ENCODE assay signal across 8 cellular contexts in the genomic region with DNA sequence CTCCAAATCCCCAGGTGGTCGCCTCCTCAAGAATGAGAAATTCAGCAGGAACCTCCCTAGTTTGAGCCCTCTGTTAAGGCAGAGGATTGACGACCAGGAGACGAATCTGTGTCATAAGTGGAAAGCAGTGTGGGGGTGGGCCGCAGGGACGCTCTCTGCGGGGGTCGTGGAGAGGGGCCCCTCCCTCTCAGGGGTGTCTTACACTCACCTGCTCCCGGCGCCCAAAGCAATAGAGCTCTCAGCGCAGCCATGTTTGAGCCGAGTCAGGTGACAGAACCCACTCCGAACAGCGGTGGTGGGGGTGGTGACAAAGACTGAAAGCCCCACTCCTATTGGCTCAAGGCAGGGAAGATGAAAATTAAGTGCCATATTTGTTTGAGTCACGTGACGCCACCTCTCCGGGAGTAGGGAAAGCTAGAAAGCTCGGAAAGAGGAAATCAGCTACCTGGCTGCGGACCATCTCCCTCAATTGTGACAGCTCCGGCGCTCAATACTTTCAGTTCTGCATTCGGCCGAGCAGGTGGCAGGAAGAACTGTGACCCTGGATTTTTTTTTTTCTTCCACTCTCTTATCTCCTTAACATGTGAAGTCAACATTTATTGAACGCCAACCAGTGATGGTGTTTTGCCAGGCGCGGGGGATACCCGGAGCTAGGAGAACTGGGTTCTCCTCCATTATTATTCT. TPM values are rescaled to one million over a fixed set of nuclear protein-coding genes. Genes with fewer than 3 reads are reported as not detected.
DNase-seq lines count a peak whose midpoint lies in the region; ATAC-seq, FAIRE-seq and TF ChIP-seq lines count a peak whose summit lies in the region.

A gene (minus strand): TSS at position 265 of the 684 bp plus-strand sequence. CDS start 627 bp downstream, outside the sequence.

- H3K36me3 ChIP-seq in H1 (ENCODE audit: control insufficient read depth in 2 of 4, insufficient read depth in 4 of 4, low read length in 3 of 4) = peaks cover 0 to 11% (median 1%) of the 10 kb centered on the region in 4 experiments; a peak in 4 of 8 replicates

- ATAC-seq in memory B cell (ENCODE audit: low read depth) = peak; percentile 82

- H3K4me3 ChIP-seq in H1 (ENCODE audit: extremely low read depth in 1 of 4, insufficient read depth in 2 of 4, low read depth in 3 of 4, low read length in 4 of 4) = peak within 1 kb of the TSS; percentile 80 to 90 (median 88)

- H4K91ac ChIP-seq in H1 (replicated peaks; ENCODE audit: insufficient read length, low read length) = no peak within 1 kb of the TSS

- H3K56ac ChIP-seq in H1 (replicated peaks; ENCODE audit: insufficient read length, low read depth, low read length) = no peak within 1 kb of the TSS

- H3K23ac ChIP-seq in H1 (ENCODE audit: insufficient read length) = no peak within 1 kb of the TSS

- H2BK12ac ChIP-seq in H1 (ENCODE audit: low read depth, low read length) = no peak within 1 kb of the TSS; the same call in 1 of the 2 replicates

- TF ChIP-seq CTCF in GM20000 (IDR thresholded peaks at IDR 0.05; ENCODE audit: extremely low read depth, missing control alignments) (no peak), H1 (IDR thresholded peaks at IDR 0.05; ENCODE audit: control extremely low read depth in 1 of 3, insufficient read depth in 1 of 3, low read depth in 1 of 3, low read length in 3 of 3) (no peak)

- no peak within 1 kb of the TSS for H2AK5ac ChIP-seq in H1 (ENCODE audit: low read depth, low read length)

- no peak within 1 kb of the TSS for H3K14ac ChIP-seq in H1 (ENCODE audit: insufficient read length)

- WGBS in H1 (ENCODE audit: extremely low coverage in 1 of 2, insufficient coverage in 1 of 2, insufficient read length in 1 of 2, insufficient replicate concordance in 2 of 2, low coverage in 1 of 2, low lambda C conversion rate in 2 of 2, missing lambda C conversion rate in 1 of 2), 2 experiments = 2% methylated on average over 26 of the region's 26 CpGs; no CpG with 5 or more reads in 1 of the 2 experiments

- H3K4me1 Mint-ChIP-seq in memory B cell = peaks cover 23% of the 10 kb centered on the region

- H3K79me2 ChIP-seq in H1 (ENCODE audit: control insufficient read depth in 1 of 2, insufficient read depth in 2 of 2, low read length in 2 of 2) = peaks cover 0 to 26% of the 10 kb centered on the region in 2 experiments; a peak in 3 of 4 replicates

- FAIRE-seq in H1 (lab: Jason Lieb, UNC) = peak; percentile 93

- no peak within 1 kb of the TSS for H2BK15ac ChIP-seq in H1 (ENCODE audit: low read length)

- no peaks in the 10 kb centered on the region for H3K27me3 Mint-ChIP-seq in memory B cell

- no peak for TF ChIP-seq RAD21 in H1 (IDR thresholded peaks at IDR 0.05 in 1 of 2, conservative IDR thresholded peaks at IDR 0.05 in 1 of 2; ENCODE audit: low read depth in 2 of 2, low read length in 2 of 2)

- peak within 1 kb of the TSS; percentile 87 for H3K27ac Mint-ChIP-seq in memory B cell

- peak within 1 kb of the TSS; percentile 85 to 96 for H3K4me2 ChIP-seq in H1 (ENCODE audit: insufficient read depth in 1 of 2, low read depth in 2 of 2, low read length in 2 of 2)

- H3K4me1 ChIP-seq in H1 (replicated peaks in 1 of 4; ENCODE audit: control insufficient read depth in 3 of 4, insufficient read depth in 4 of 4, low read length in 3 of 4) = peaks cover 0 to 15% (median 3%) of the 10 kb centered on the region in 4 experiments; a peak in 6 of 7 replicates

- H2BK20ac ChIP-seq in H1 (ENCODE audit: low read length) = no peak within 1 kb of the TSS

- peak within 1 kb of the TSS; percentile 84 for H3K4me3 Mint-ChIP-seq in memory B cell

- H3K4ac ChIP-seq in H1 (replicated peaks; ENCODE audit: insufficient read length, low read depth, low read length) = no peak within 1 kb of the TSS

- no peak for TF ChIP-seq EP300 in H1 (IDR thresholded peaks at IDR 0.05; ENCODE audit: borderline replicate concordance in 1 of 2, low read depth in 2 of 2, low read length in 2 of 2)

- H3K23me2 ChIP-seq in H1 (ENCODE audit: low read depth, low read length) = peaks cover 7% of the 10 kb centered on the region; the same call in 1 of the 2 replicates

- no peaks in the 10 kb centered on the region for H3K9me3 ChIP-seq in H1 (ENCODE audit: insufficient read depth in 2 of 2, low read depth in 1 of 2, low read length in 1 of 2)

- H3K36me3 Mint-ChIP-seq in memory B cell = peaks cover 4% of the 10 kb centered on the region

- peak within 1 kb of the TSS; percentile 72; the same call in 1 of the 2 replicates for H3K18ac ChIP-seq in H1 (ENCODE audit: extremely low read depth, low read length)

- no peaks in the 10 kb centered on the region for H3K27me3 ChIP-seq in H1 (replicated peaks in 1 of 4; ENCODE audit: control insufficient read depth in 3 of 4, extremely low read depth in 1 of 4, insufficient read depth in 3 of 4, low read length in 3 of 4)

- peak within 1 kb of the TSS; percentile 97; the same call in 1 of the 2 replicates for H4K8ac ChIP-seq in H1 (ENCODE audit: extremely low read depth, insufficient read depth, low read length)

- peak; percentile 72 for DNase-seq in CMK (ENCODE audit: low read depth)
- DNase-seq in GM20000 (ENCODE audit: low spot score) = peak; percentile 87
- peak; percentile 84 for DNase-seq in HT-29 (ENCODE audit: low spot score)
- peak; percentile 96 for DNase-seq in NOMO-1 (lab: John Stamatoyannopoulos, UW; ENCODE audit: unreplicated experiment in 2 of 2)
- DNase-seq in H1 (ENCODE audit: low read depth in 1 of 2, low spot score in 2 of 2) = peak; percentile 86 to 90
- DNase-seq in memory B cell (ENCODE audit: low spot score in 2 of 2) = peak; percentile 71 to 82
- peak; percentile 74 for DNase-seq in stimulated activated CD8-positive, alpha-beta memory T cell treated with anti-CD3 and anti-CD28 coated beads, Interleukin-12 subunit alpha, Interleukin-12 subunit beta, amount 100 ng/mL, for 24 hours (ENCODE audit: extremely low read depth)

- TF ChIP-seq POLR2A in H1 (IDR thresholded peaks at IDR 0.05; ENCODE audit: control extremely low read depth in 1 of 2, low read depth in 2 of 2, low read length in 2 of 2) = peak; percentile 44 to 72; a peak in 2 of 3 replicates

- peak within 1 kb of the TSS; percentile 60; the same call in 1 of the 2 replicates for H2BK5ac ChIP-seq in H1 (ENCODE audit: low read depth, low read length)

- POLR2A ChIA-PET in activated CD8-positive, alpha-beta memory T cell treated with anti-CD3 and anti-CD28 coated beads for 36 hours (lab: Charles Lee) = no interaction called here
- POLR2A ChIA-PET in H1 (lab: Charles Lee; ENCODE audit: partially characterized antibody) = interaction anchor here (0.6 to 1.1 kb wide), 7 partner anchors 9 to 431 kb away, joined by 3 to 7 read pairs (median 4); a partner anchor contains a TSS

- peak within 1 kb of the TSS; percentile 66 for H4K5ac ChIP-seq in H1 (ENCODE audit: insufficient read length, low read depth, low read length)

- H3K27ac ChIP-seq in H1 (ENCODE audit: low read depth, low read length) = peak within 1 kb of the TSS; percentile 78

- H2BK120ac ChIP-seq in H1 (replicated peaks; ENCODE audit: low read depth, low read length) = no peak within 1 kb of the TSS

- no peaks in the 10 kb centered on the region for H3K79me1 ChIP-seq in H1 (ENCODE audit: low read depth, low read length)

- no peaks in the 10 kb centered on the region for H4K20me1 ChIP-seq in H1 (replicated peaks in 1 of 2; ENCODE audit: control insufficient read depth in 1 of 2, insufficient read depth in 2 of 2, low read length in 2 of 2)

- CTCF ChIA-PET in activated CD8-positive, alpha-beta memory T cell treated with anti-CD3 and anti-CD28 coated beads for 36 hours (lab: Charles Lee) = interaction anchor here (0.8 to 1.3 kb wide), 2 partner anchors 10 to 998 kb away, joined by 3 to 4 read pairs; no protein-coding TSS in a partner anchor
- CTCF ChIA-PET in H1 (lab: Charles Lee; ENCODE audit: partially characterized antibody) = interaction anchor here (0.6 kb wide), 1 partner anchor 1313 kb away, joined by 3 read pairs; no protein-coding TSS in a partner anchor

- H3K9me3 Mint-ChIP-seq in memory B cell = no peaks in the 10 kb centered on the region

- peak within 1 kb of the TSS in 3 of 4 experiments; percentile 80 to 94 (median 83); a peak in 6 of 7 replicates for H3K9ac ChIP-seq in H1 (replicated peaks in 1 of 4; ENCODE audit: extremely low read depth in 1 of 4, low read depth in 3 of 4, low read length in 3 of 4)

- H2AFZ ChIP-seq in H1 (ENCODE audit: low read length) = peak within 1 kb of the TSS; percentile 87

TF ChIP-seq in H1, 55 proteins besides CTCF, POLR2A, EP300 and RAD21 (continues in another document):
- peak; percentile 61 for TF ChIP-seq CTBP2 (IDR thresholded peaks at IDR 0.05; ENCODE audit: borderline replicate concordance, insufficient read depth, insufficient read length, low read length)
- peak; percentile 94; the same call in 1 of the 2 replicates for TF ChIP-seq SP4 (IDR thresholded peaks at IDR 0.05; ENCODE audit: low read length)
- TF ChIP-seq GTF2F1 (IDR thresholded peaks at IDR 0.05; ENCODE audit: borderline replicate concordance, low read depth, low read length) = peak; percentile 78
- TF ChIP-seq POU5F1 (IDR thresholded peaks at IDR 0.05; ENCODE audit: low read depth, low read length) = 0 out of 2 replicates have a peak, but pooled peaks have one; percentile 9
- TF ChIP-seq TBP (IDR thresholded peaks at IDR 0.05; ENCODE audit: low read depth, low read length) = peak; percentile 63
- peak; percentile 30; the same call in 1 of the 2 replicates for TF ChIP-seq EGR1 (IDR thresholded peaks at IDR 0.05; ENCODE audit: borderline replicate concordance, low read depth, low read length)
- TF ChIP-seq YY1 (IDR thresholded peaks at IDR 0.05; ENCODE audit: low read depth, low read length) = peak; percentile 98
- 0 out of 2 replicates have a peak, but pooled peaks have one; percentile 45 for TF ChIP-seq RBBP5 (IDR thresholded peaks at IDR 0.05; ENCODE audit: borderline replicate concordance, low read depth, low read length)
- no peak for TF ChIP-seq ZNF274 (IDR thresholded peaks at IDR 0.05; ENCODE audit: borderline replicate concordance, extremely low read depth, low read length)
- TF ChIP-seq TAF1 (IDR thresholded peaks at IDR 0.05; ENCODE audit: low read depth, low read length) = peak; percentile 84
- peak; percentile 12 for TF ChIP-seq NANOG (IDR thresholded peaks at IDR 0.05; ENCODE audit: insufficient read depth, low read depth, low read length, poor library complexity, severe bottlenecking)

RNA-seq across cellular contexts. Expression of the gene that starts here (rescaled TPM):
- total RNA-seq in HT-29 (2014; rRNA removed; shearing (Covaris generic)) = 11.9 and 16.6 TPM in 2 replicates
- 10 to 100 TPM; 18.6 to 18.9 TPM for total RNA-seq in activated CD8-positive, alpha-beta memory T cell treated with anti-CD3 and anti-CD28 coated beads for 36 hours
- total RNA-seq in H1 (2021; fragmentation: NEBNext Ultra II Directional; extraction: Animal tissue kit (Norgen Biotek cat#: 25700)) = 23.3 and 26.5 TPM in 2 replicates
- 12.6 and 13.0 TPM in 2 replicates for polyA plus RNA-seq in H1 (2011; rRNA removed)
- 12.1 TPM for polyA plus RNA-seq in H1 (2011; cell fraction: cytosol; rRNA removed)
- 33.8 TPM for polyA plus RNA-seq in H1 (2011; cell fraction: nucleus; rRNA removed)
- 11.3 to 20.2 TPM (median 13.9 TPM) in 4 replicates for polyA plus RNA-seq in H1 (2012, experiment 1 of 2)
- polyA plus RNA-seq in H1 (2012, experiment 2 of 2) = 3.4 TPM
- polyA plus RNA-seq in H1 (2013, experiment 1 of 2) = 8.0 TPM
- polyA plus RNA-seq in H1 (2013, experiment 2 of 2) = 10.2 TPM
- polyA minus RNA-seq in H1 (2011; rRNA and poly(A)+ RNA removed) = 61.4 and 82.1 TPM in 2 replicates
- 19.2 TPM for polyA minus RNA-seq in H1 (2011; cell fraction: cytosol; rRNA and poly(A)+ RNA removed)
- 76.6 TPM for polyA minus RNA-seq in H1 (2011; cell fraction: nucleus; rRNA and poly(A)+ RNA removed)

Comparison
In these comparisons a context has a peak if more than half of its experiments do, and no peak if none do; other contexts are left out.
1. Peak in every context shown above with its lines: DNase-seq, ATAC-seq, H3K4me3 ChIP-seq and H3K27ac ChIP-seq.